8 cellular contexts compared by ENCODE assay signal in genomic region chr6:44869321-44869897, GRCh38.
DNase-seq lines count a peak whose midpoint lies in the region; ATAC-seq lines count a peak whose summit lies in the region.

No MANE protein-coding gene starts in this region.

- DNase-seq in activated naive CD4-positive, alpha-beta T cell treated with anti-CD3 and anti-CD28 coated beads, Interleukin-2, amount 50 U/mL, for 16 hours, result no peak
- DNase-seq in SW 1271 (lab: John Stamatoyannopoulos, UW) (no peak), G401 (ENCODE audit: low spot score) (no peak)
- no peak for DNase-seq in activated effector memory CD4-positive, alpha-beta T cell treated with Interleukin-2 at 50 U/mL for 16 hours

- ATAC-seq in HG02642 (IDR thresholded peaks at IDR 0.05; ENCODE audit: poor library complexity, unreplicated experiment) (peak; percentile 78), HG03558 (IDR thresholded peaks at IDR 0.05; ENCODE audit: extremely low read depth, unreplicated experiment) (peak; percentile 59)

- H3K27ac Mint-ChIP-seq in activated naive CD4-positive, alpha-beta T cell treated with anti-CD3 and anti-CD28 coated beads, Interleukin-2, amount 50 U/mL, for 24 hours, result peak overlapping the region; percentile 38
- H3K27ac Mint-ChIP-seq in stimulated activated naive CD8-positive, alpha-beta T cell treated with anti-CD3 and anti-CD28 coated beads, Interleukin-15, Interleukin-2, amounts not matched to agents 100 ng/mL and 50 ng/mL, for 24 hours, result peak overlapping the region; percentile 32

- in situ Hi-C loops in G401 (cut with HindIII; ENCODE audit: low sequenced_read_pairs), result no loop called here

- no peak overlapping the region for H3K4me3 Mint-ChIP-seq in activated naive CD4-positive, alpha-beta T cell treated with anti-CD3 and anti-CD28 coated beads, Interleukin-2, amount 50 U/mL, for 24 hours
- peak overlapping the region; percentile 47 for H3K4me3 Mint-ChIP-seq in stimulated activated naive CD8-positive, alpha-beta T cell treated with anti-CD3 and anti-CD28 coated beads, Interleukin-15, Interleukin-2, amounts not matched to agents 100 ng/mL and 50 ng/mL, for 24 hours

- peaks cover 17% of the 10 kb centered on the region for H3K9me3 Mint-ChIP-seq in activated naive CD4-positive, alpha-beta T cell treated with anti-CD3 and anti-CD28 coated beads, Interleukin-2, amount 50 U/mL, for 24 hours
- peaks cover 13% of the 10 kb centered on the region for H3K9me3 Mint-ChIP-seq in stimulated activated naive CD8-positive, alpha-beta T cell treated with anti-CD3 and anti-CD28 coated beads, Interleukin-15, Interleukin-2, amounts not matched to agents 100 ng/mL and 50 ng/mL, for 24 hours

- H3K4me1 Mint-ChIP-seq in activated naive CD4-positive, alpha-beta T cell treated with anti-CD3 and anti-CD28 coated beads, Interleukin-2, amount 50 U/mL, for 24 hours, result peaks cover 12% of the 10 kb centered on the region
- peaks cover 28% of the 10 kb centered on the region for H3K4me1 Mint-ChIP-seq in stimulated activated naive CD8-positive, alpha-beta T cell treated with anti-CD3 and anti-CD28 coated beads, Interleukin-15, Interleukin-2, amounts not matched to agents 100 ng/mL and 50 ng/mL, for 24 hours (ENCODE audit: low read depth)

- H3K36me3 Mint-ChIP-seq in activated naive CD4-positive, alpha-beta T cell treated with anti-CD3 and anti-CD28 coated beads, Interleukin-2, amount 50 U/mL, for 24 hours, result peaks cover 19% of the 10 kb centered on the region
- H3K36me3 Mint-ChIP-seq in stimulated activated naive CD8-positive, alpha-beta T cell treated with anti-CD3 and anti-CD28 coated beads, Interleukin-15, Interleukin-2, amounts not matched to agents 100 ng/mL and 50 ng/mL, for 24 hours (ENCODE audit: low read depth), result peaks cover 16% of the 10 kb centered on the region

- H3K27me3 Mint-ChIP-seq in activated naive CD4-positive, alpha-beta T cell treated with anti-CD3 and anti-CD28 coated beads, Interleukin-2, amount 50 U/mL, for 24 hours, result no peaks in the 10 kb centered on the region
- H3K27me3 Mint-ChIP-seq in stimulated activated naive CD8-positive, alpha-beta T cell treated with anti-CD3 and anti-CD28 coated beads, Interleukin-15, Interleukin-2, amounts not matched to agents 100 ng/mL and 50 ng/mL, for 24 hours, result no peaks in the 10 kb centered on the region
